Comparison of ENCODE assay signal across 1 cellular context in genomic region chr12:53927220-53928029, GRCh38.
TF ChIP-seq lines count a peak whose summit lies in the region.

No MANE protein-coding gene starts in this region.

TF ChIP-seq in GM23338, 12 proteins besides CTCF, POLR2A, EP300 and RAD21 (continued from another document):
- TF ChIP-seq ZNF462 (CRISPR knock-in tag; IDR thresholded peaks at IDR 0.05): no peak
- TF ChIP-seq POLR2AphosphoS5 (IDR thresholded peaks at IDR 0.05; ENCODE audit: low read depth): no peak
- peak; percentile 98 for TF ChIP-seq EZH2 (IDR thresholded peaks at IDR 0.05; ENCODE audit: low read depth, unreplicated experiment)
- no peak for TF ChIP-seq ETS1 (IDR thresholded peaks at IDR 0.05)
- TF ChIP-seq NANOG (IDR thresholded peaks at IDR 0.05; ENCODE audit: borderline replicate concordance): no peak
- no peak for TF ChIP-seq CREB1 (CRISPR knock-in tag; IDR thresholded peaks at IDR 0.05; ENCODE audit: low read depth)
